In genomic region chr2:216934151-216934550, GRCh38 we compare ENCODE assay signal across 1 cellular context.
TF ChIP-seq lines count a peak whose summit lies in the region.

No MANE protein-coding gene starts in this region.

TF ChIP-seq in WTC11, 78 proteins besides CTCF, POLR2A, EP300 and RAD21:
- TF ChIP-seq ZNF512 (CRISPR knock-in tag; IDR thresholded peaks at IDR 0.05; ENCODE audit: borderline replicate concordance) (no peak), CDX4 (CRISPR knock-in tag; IDR thresholded peaks at IDR 0.05; ENCODE audit: borderline replicate concordance) (no peak), ZNF671 (CRISPR knock-in tag; IDR thresholded peaks at IDR 0.05) (no peak), TP53 (CRISPR knock-in tag; IDR thresholded peaks at IDR 0.05) (no peak), FOXK1 (CRISPR knock-in tag; IDR thresholded peaks at IDR 0.05) (no peak), FOXJ3 (CRISPR knock-in tag; IDR thresholded peaks at IDR 0.05; ENCODE audit: borderline replicate concordance) (no peak), AFF4 (CRISPR knock-in tag; IDR thresholded peaks at IDR 0.05; ENCODE audit: borderline replicate concordance) (no peak), ZNF396 (CRISPR knock-in tag; IDR thresholded peaks at IDR 0.05; ENCODE audit: borderline replicate concordance) (no peak)
